In the genomic region with DNA sequence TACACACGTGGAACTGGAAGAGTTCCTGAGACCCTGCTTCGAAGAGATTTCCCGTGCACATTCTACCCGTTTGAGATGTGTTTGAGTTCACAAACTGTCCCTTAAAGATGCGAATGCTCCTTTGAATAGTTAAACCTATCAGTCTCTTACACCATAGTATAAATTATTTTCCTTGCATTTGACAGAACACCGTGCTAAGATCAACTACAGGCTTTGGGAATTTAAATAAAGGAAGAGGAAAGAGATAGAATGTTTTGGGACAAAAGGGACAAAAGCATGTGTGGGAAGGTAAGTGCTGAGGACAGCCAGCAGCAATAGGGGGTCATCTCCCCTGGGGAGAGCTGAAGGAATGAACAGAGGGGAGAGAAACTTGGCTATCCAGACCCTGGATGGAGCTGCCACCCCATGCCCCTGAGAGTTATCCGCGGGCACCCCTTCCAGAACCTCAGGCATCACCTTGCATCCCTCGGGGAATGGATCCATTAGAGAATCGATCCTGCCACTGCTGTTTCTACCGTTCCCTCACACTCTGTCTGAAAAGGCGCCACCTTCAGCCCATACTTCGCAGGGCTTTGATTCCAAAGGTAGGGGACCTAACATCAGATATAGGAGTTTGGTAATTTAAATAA, we compare ENCODE assay signal across 8 cellular contexts. TPM values are rescaled to one million over a fixed set of nuclear protein-coding genes. Genes with fewer than 3 reads are reported as not detected.
A peak's percentile ranks its signal among the peaks of the same experiment; 100 is the strongest.
DNase-seq lines count a peak whose midpoint lies in the region; ATAC-seq and TF ChIP-seq lines count a peak whose summit lies in the region.

No MANE protein-coding gene starts in this region.

- H2AFZ ChIP-seq in fibroblast of lung (ENCODE audit: low read length): no peak overlapping the region

- no peaks in the 10 kb centered on the region for H3K9me3 ChIP-seq in fibroblast of lung (ENCODE audit: control insufficient read depth, insufficient read depth, low read depth, low read length)

- H3K9ac ChIP-seq in fibroblast of lung (ENCODE audit: insufficient read depth, low read length) (peak overlapping the region; percentile 79), rectal smooth muscle tissue (ENCODE audit: low read length) (no peak overlapping the region)

- POLR2A ChIA-PET in HEK293T (lab: Yijun Ruan, JAX): interaction anchor here (1.1 kb wide), 1 partner anchor 10 kb away, joined by 3 read pairs; no protein-coding TSS in a partner anchor

- DNase-seq in COLO668 (lab: John Stamatoyannopoulos, UW; ENCODE audit: unreplicated experiment) (peak; percentile 27), HEK293T (ENCODE audit: extremely low spot score) (peak; percentile 50), fibroblast of lung (ENCODE audit: low read depth in 2 of 2) (no peak), amygdala (lab: John Stamatoyannopoulos, UW) (no peak)

- H3K79me2 ChIP-seq in fibroblast of lung (ENCODE audit: control insufficient read depth, insufficient read depth, low read length): peaks cover 7% of the 10 kb centered on the region

- H3K4me2 ChIP-seq in fibroblast of lung (ENCODE audit: extremely low read depth, insufficient read depth, low read length): peak overlapping the region; percentile 79

- H3K4me1 Mint-ChIP-seq in T-helper 1 cell treated with Interleukin-12 subunit alpha and Interleukin-12 subunit beta and Interleukin-4 antibody, amounts not matched to agents 30 μg/mL and 1 μg/mL, for 36 hours (ENCODE audit: low read depth): peaks cover 20% of the 10 kb centered on the region

- peak overlapping the region; percentile 18 for H3K27ac Mint-ChIP-seq in T-helper 1 cell treated with Interleukin-12 subunit alpha and Interleukin-12 subunit beta and Interleukin-4 antibody, amounts not matched to agents 30 μg/mL and 1 μg/mL, for 36 hours

- H3K36me3 Mint-ChIP-seq in T-helper 1 cell treated with Interleukin-12 subunit alpha and Interleukin-12 subunit beta and Interleukin-4 antibody, amounts not matched to agents 30 μg/mL and 1 μg/mL, for 36 hours (ENCODE audit: low read depth): peaks cover 9% of the 10 kb centered on the region

- H3K27me3 Mint-ChIP-seq in T-helper 1 cell treated with Interleukin-12 subunit alpha and Interleukin-12 subunit beta and Interleukin-4 antibody, amounts not matched to agents 30 μg/mL and 1 μg/mL, for 36 hours (ENCODE audit: low read depth): peaks cover 4% of the 10 kb centered on the region

- H3K9me3 Mint-ChIP-seq in T-helper 1 cell treated with Interleukin-12 subunit alpha and Interleukin-12 subunit beta and Interleukin-4 antibody, amounts not matched to agents 30 μg/mL and 1 μg/mL, for 36 hours: no peaks in the 10 kb centered on the region

- H3K27me3 ChIP-seq in fibroblast of lung (ENCODE audit: control insufficient read depth, insufficient read depth, low read length) (no peaks in the 10 kb centered on the region), rectal smooth muscle tissue (ENCODE audit: control insufficient read depth, insufficient read depth, low read length) (no peaks in the 10 kb centered on the region)

- peak overlapping the region; percentile 73 for H3K4me3 Mint-ChIP-seq in T-helper 1 cell treated with Interleukin-12 subunit alpha and Interleukin-12 subunit beta and Interleukin-4 antibody, amounts not matched to agents 30 μg/mL and 1 μg/mL, for 36 hours

- H3K27ac ChIP-seq in fibroblast of lung (ENCODE audit: insufficient read depth, low read length) (no peak overlapping the region), rectal smooth muscle tissue (ENCODE audit: low read depth, low read length) (no peak overlapping the region)

- ATAC-seq in GM21529 (IDR thresholded peaks at IDR 0.05; ENCODE audit: unreplicated experiment) (no peak), HG02852 (IDR thresholded peaks at IDR 0.05; ENCODE audit: unreplicated experiment) (no peak)

- H3K4me1 ChIP-seq in fibroblast of lung (ENCODE audit: control insufficient read depth, extremely low read depth, insufficient read depth, low read length) (peaks cover 9% of the 10 kb centered on the region), rectal smooth muscle tissue (ENCODE audit: control insufficient read depth, insufficient read depth, low read length) (no peaks in the 10 kb centered on the region)

- peak in 1 of 2 donors; percentile 32 for TF ChIP-seq CTCF in fibroblast of lung (conservative IDR thresholded peaks at IDR 0.05 in 1 of 2, IDR thresholded peaks at IDR 0.05 in 1 of 2; ENCODE audit: low read depth in 1 of 2, low read length in 2 of 2)

- H3K4me3 ChIP-seq in fibroblast of lung (replicated peaks in 1 of 4; ENCODE audit: control extremely low read depth in 1 of 4, insufficient read depth in 1 of 4, low read depth in 3 of 4, low read length in 4 of 4) (peak overlapping the region; percentile 28 to 64 (median 48)), rectal smooth muscle tissue (ENCODE audit: low read length) (peak overlapping the region; percentile 62)

- CTCF ChIA-PET in HEK293T (lab: Yijun Ruan, JAX): no interaction called here

- no peaks in the 10 kb centered on the region for H4K20me1 ChIP-seq in fibroblast of lung (ENCODE audit: control insufficient read depth, extremely low read depth, insufficient read depth, low read length)

- H3K36me3 ChIP-seq in fibroblast of lung (ENCODE audit: control insufficient read depth, insufficient read depth, low read length): peaks cover 4% of the 10 kb centered on the region
- no peaks in the 10 kb centered on the region for H3K36me3 ChIP-seq in rectal smooth muscle tissue (ENCODE audit: control insufficient read depth, insufficient read depth, low read length)

TF ChIP-seq in HEK293T, 16 proteins besides CTCF, POLR2A, EP300 and RAD21:
- TF ChIP-seq FOXA1 (IDR thresholded peaks at IDR 0.05): no peak
- peak; percentile 52; the same call in 1 of the 2 replicates for TF ChIP-seq L3MBTL2 (conservative IDR thresholded peaks at IDR 0.05)
- no peak for TF ChIP-seq FOXM1 (IDR thresholded peaks at IDR 0.05; ENCODE audit: borderline replicate concordance)

RNA-seq across cellular contexts. Expression of a gene that starts 0.9 kb away (rescaled TPM):
- 33.0 and 33.4 TPM in 2 replicates for total RNA-seq in fibroblast of lung
- 48.4 and 90.2 TPM in 2 replicates for polyA plus RNA-seq in fibroblast of lung
- 40.2 and 87.4 TPM in 2 replicates for polyA plus RNA-seq in fibroblast of lung (2012)
- 235 and 386 TPM in 2 replicates for polyA minus RNA-seq in fibroblast of lung (ENCODE audit: low replicate concordance)

RNA-seq across cellular contexts. Expression of a gene that starts 50.8 kb away (rescaled TPM):
- total RNA-seq in fibroblast of lung: 5.1 and 7.3 TPM in 2 replicates
- polyA plus RNA-seq in fibroblast of lung: 3.6 and 5.0 TPM in 2 replicates
- polyA plus RNA-seq in fibroblast of lung (2012): 1.6 and 1.9 TPM in 2 replicates
- 1.4 and 1.5 TPM in 2 replicates for polyA minus RNA-seq in fibroblast of lung (ENCODE audit: low replicate concordance)

Comparison
In these comparisons a context has a peak if more than half of its experiments do, and no peak if none do; other contexts are left out.
1. DNase-seq: peak in COLO668 (single experiment) and HEK293T (single experiment); none in fibroblast of lung (0 of 2) and amygdala (0 of 56).